ENCODE assay signal across 2 cellular contexts in the genomic region with DNA sequence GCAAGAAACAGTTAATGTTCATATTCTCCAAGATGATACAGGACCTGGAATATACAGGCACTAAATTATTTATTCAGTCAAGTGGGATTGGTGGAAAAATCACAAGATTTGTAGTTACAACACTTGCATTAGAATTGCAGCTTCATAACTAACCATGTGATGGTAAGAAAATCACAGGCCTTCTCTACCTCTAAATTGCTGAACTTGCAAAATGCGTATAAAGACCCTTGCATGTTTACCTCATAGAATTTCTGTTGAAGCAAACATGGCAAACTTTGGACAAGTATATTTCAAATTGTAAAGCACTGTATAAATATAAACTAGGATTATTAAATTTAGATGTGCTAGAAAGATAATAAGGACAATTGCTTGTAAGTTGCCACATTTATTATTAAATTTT.
TF ChIP-seq lines count a peak whose summit lies in the region.

No MANE protein-coding gene starts in this region.

TF ChIP-seq in HepG2, 621 proteins besides CTCF, POLR2A, EP300 and RAD21 (continued from another document):
- TF ChIP-seq, protein P1, sequence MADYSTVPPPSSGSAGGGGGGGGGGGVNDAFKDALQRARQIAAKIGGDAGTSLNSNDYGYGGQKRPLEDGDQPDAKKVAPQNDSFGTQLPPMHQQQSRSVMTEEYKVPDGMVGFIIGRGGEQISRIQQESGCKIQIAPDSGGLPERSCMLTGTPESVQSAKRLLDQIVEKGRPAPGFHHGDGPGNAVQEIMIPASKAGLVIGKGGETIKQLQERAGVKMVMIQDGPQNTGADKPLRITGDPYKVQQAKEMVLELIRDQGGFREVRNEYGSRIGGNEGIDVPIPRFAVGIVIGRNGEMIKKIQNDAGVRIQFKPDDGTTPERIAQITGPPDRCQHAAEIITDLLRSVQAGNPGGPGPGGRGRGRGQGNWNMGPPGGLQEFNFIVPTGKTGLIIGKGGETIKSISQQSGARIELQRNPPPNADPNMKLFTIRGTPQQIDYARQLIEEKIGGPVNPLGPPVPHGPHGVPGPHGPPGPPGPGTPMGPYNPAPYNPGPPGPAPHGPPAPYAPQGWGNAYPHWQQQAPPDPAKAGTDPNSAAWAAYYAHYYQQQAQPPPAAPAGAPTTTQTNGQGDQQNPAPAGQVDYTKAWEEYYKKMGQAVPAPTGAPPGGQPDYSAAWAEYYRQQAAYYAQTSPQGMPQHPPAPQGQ (CRISPR knock-in tag; IDR thresholded peaks at IDR 0.05; ENCODE audit: borderline replicate concordance), result no peak
- no peak for TF ChIP-seq PRMT3 (CRISPR knock-in tag; IDR thresholded peaks at IDR 0.05; ENCODE audit: borderline replicate concordance, low read depth)

TF ChIP-seq in K562, 482 proteins besides CTCF, POLR2A, EP300 and RAD21 (continued from another document):
- TF ChIP-seq, protein P2, sequence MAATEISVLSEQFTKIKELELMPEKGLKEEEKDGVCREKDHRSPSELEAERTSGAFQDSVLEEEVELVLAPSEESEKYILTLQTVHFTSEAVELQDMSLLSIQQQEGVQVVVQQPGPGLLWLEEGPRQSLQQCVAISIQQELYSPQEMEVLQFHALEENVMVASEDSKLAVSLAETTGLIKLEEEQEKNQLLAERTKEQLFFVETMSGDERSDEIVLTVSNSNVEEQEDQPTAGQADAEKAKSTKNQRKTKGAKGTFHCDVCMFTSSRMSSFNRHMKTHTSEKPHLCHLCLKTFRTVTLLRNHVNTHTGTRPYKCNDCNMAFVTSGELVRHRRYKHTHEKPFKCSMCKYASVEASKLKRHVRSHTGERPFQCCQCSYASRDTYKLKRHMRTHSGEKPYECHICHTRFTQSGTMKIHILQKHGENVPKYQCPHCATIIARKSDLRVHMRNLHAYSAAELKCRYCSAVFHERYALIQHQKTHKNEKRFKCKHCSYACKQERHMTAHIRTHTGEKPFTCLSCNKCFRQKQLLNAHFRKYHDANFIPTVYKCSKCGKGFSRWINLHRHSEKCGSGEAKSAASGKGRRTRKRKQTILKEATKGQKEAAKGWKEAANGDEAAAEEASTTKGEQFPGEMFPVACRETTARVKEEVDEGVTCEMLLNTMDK (IDR thresholded peaks at IDR 0.05; ENCODE audit: borderline replicate concordance, insufficient read depth, low read depth, low read length, poor library complexity, severe bottlenecking), result no peak
- TF ChIP-seq, protein P3, sequence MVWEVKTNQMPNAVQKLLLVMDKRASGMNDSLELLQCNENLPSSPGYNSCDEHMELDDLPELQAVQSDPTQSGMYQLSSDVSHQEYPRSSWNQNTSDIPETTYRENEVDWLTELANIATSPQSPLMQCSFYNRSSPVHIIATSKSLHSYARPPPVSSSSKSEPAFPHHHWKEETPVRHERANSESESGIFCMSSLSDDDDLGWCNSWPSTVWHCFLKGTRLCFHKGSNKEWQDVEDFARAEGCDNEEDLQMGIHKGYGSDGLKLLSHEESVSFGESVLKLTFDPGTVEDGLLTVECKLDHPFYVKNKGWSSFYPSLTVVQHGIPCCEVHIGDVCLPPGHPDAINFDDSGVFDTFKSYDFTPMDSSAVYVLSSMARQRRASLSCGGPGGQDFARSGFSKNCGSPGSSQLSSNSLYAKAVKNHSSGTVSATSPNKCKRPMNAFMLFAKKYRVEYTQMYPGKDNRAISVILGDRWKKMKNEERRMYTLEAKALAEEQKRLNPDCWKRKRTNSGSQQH (CRISPR knock-in tag; IDR thresholded peaks at IDR 0.05), result no peak
- TF ChIP-seq, protein P4, sequence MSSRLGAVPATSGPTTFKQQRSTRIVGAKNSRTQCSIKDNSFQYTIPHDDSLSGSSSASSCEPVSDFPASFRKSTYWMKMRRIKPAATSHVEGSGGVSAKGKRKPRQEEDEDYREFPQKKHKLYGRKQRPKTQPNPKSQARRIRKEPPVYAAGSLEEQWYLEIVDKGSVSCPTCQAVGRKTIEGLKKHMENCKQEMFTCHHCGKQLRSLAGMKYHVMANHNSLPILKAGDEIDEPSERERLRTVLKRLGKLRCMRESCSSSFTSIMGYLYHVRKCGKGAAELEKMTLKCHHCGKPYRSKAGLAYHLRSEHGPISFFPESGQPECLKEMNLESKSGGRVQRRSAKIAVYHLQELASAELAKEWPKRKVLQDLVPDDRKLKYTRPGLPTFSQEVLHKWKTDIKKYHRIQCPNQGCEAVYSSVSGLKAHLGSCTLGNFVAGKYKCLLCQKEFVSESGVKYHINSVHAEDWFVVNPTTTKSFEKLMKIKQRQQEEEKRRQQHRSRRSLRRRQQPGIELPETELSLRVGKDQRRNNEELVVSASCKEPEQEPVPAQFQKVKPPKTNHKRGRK (tag; IDR thresholded peaks at IDR 0.05), result no peak
- TF ChIP-seq MAFF (IDR thresholded peaks at IDR 0.05; ENCODE audit: low read length) (peak; percentile 60), RNF219 (CRISPR knock-in tag; IDR thresholded peaks at IDR 0.05) (no peak), MAFG (tag; conservative IDR thresholded peaks at IDR 0.05) (peak; percentile 46), HMGN3 (IDR thresholded peaks at IDR 0.05; ENCODE audit: borderline replicate concordance, extremely low read depth, insufficient read length, low read depth, low read length) (no peak), MAFK (IDR thresholded peaks at IDR 0.05; ENCODE audit: low read length) (peak; percentile 70), DNMT1 (IDR thresholded peaks at IDR 0.05) (no peak), ARID4B (CRISPR knock-in tag; IDR thresholded peaks at IDR 0.05) (no peak), DDX20 (tag; IDR thresholded peaks at IDR 0.05; ENCODE audit: low read depth) (no peak), ATF1 (CRISPR knock-in tag; IDR thresholded peaks at IDR 0.05) (no peak), ATF1 (tag; IDR thresholded peaks at IDR 0.05) (no peak), SETDB1 (IDR thresholded peaks at IDR 0.05; ENCODE audit: low read length) (no peak), E2F8 (IDR thresholded peaks at IDR 0.05; ENCODE audit: low read depth, partially characterized antibody) (no peak), ELF1 (tag; IDR thresholded peaks at IDR 0.05) (no peak), JUN (IDR thresholded peaks at IDR 0.05; ENCODE audit: borderline replicate concordance, low read depth, low read length) (no peak), JUN (CRISPR knock-in tag; IDR thresholded peaks at IDR 0.05; ENCODE audit: borderline replicate concordance) (no peak)
